ENCODE assay signal across 3 cellular contexts in the genomic region with DNA sequence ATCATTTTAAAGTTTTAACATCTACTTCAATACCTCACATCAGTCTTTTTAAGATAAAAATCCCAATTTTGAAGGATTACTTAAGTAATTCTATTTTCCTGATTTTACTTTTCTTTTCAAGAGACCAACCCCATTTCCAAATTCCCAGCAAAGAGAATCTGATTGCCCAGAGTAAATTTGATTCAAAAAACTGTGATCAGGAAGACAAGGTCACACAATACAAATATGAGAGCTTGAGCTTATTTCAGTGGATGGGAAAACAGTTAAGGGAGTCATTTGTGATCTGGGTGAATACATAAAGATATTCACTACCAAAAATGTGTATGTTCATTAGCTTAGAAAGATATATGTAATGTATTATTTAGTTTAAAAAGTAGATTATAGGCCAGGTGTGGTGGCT. TPM values are rescaled to one million over a fixed set of nuclear protein-coding genes. Genes with fewer than 3 reads are reported as not detected.
"Had no signal": no experiment of that assay in that cellular context is flagged by ENCODE, and none has a peak within 500 bp of the region (broad histone marks: within the 10 kb centered on the region; RNA-seq: fewer than 3 reads in every experiment).

No MANE protein-coding gene starts in this region.

RNA-seq across cellular contexts. Expression of gene NUTM2A, which starts 53.1 kb away (rescaled TPM):
- total RNA-seq: GM23338, HT-29 had no signal
- polyA plus RNA-seq: IgD-negative memory B cell had no signal
